Comparison of ENCODE assay signal across 16 cellular contexts in the genomic region with DNA sequence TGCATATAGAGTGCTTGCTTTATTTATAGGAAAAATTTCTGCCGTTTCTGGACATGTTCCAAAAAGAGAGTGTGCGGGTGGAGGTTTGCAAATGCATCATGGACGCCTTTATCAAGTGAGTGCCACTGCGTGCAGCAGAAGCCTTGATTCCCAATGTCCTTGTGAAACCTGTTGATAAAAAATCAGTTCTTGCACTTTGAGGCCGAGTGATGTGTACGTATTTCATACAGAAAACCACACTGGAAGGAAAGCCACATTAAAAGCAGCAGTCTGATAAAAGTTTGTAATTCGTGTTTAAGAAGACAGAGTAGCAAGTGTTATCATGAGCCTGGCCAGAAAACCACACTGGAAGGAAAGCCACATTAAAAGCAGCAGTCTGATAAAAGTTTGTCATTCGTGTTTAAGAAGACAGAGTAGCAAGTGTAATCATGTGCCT.
DNase-seq lines count a peak whose midpoint lies in the region; ATAC-seq and TF ChIP-seq lines count a peak whose summit lies in the region.
"Had no signal": no experiment of that assay in that cellular context is flagged by ENCODE, and none has a peak within 500 bp of the region (broad histone marks: within the 10 kb centered on the region; RNA-seq: fewer than 3 reads in every experiment).

No MANE protein-coding gene starts in this region.

- no CpG with 5 or more reads among the region's 8 CpGs for WGBS in H9 (ENCODE audit: extremely low coverage, insufficient read length, low lambda C conversion rate)
- WGBS in right cardiac atrium, result 24% methylated on average over 8 of the region's 8 CpGs
- WGBS in smooth muscle cell (ENCODE audit: low lambda C conversion rate), result 48% methylated on average over 8 of the region's 8 CpGs

- peak; percentile 39 for DNase-seq in activated CD4-positive, alpha-beta T cell treated with anti-CD3 and anti-CD28 coated beads, Interleukin-2, amount 10 ng/mL, durations not matched to agents 7 days and 5 days
- no peak for DNase-seq in activated CD4-positive, alpha-beta T cell treated with anti-CD3 and anti-CD28 coated beads, Interleukin-2, amount 50 U/mL, for 1 hour
- DNase-seq in H9, result no peak
- no peak for DNase-seq in right cardiac atrium
- no peak for DNase-seq in NCI-H226
- DNase-seq in smooth muscle cell (lab: John Stamatoyannopoulos, UW; ENCODE audit: unreplicated experiment), result no peak
- DNase-seq: dermis blood vessel endothelial cell, DMS79, GOT3, NCI-H1105, NCI-H524 treated with DMSO at 0.1 percent for 48 hours, SHP77 treated with DMSO at 0.1 percent for 48 hours had no signal

- no peak overlapping the region for H3K4ac ChIP-seq in H9 (ENCODE audit: low read depth, low read length)

- no peak overlapping the region for H3K23ac ChIP-seq in H9 (ENCODE audit: insufficient read length, low read depth, low read length)

- no peak overlapping the region for H2BK5ac ChIP-seq in H9 (ENCODE audit: insufficient read length, low read length)

- H4K20me1 ChIP-seq in H9 (ENCODE audit: control insufficient read depth, insufficient read depth, insufficient read length), result no peaks in the 10 kb centered on the region
- H4K20me1 ChIP-seq in smooth muscle cell (ENCODE audit: low read depth), result no peaks in the 10 kb centered on the region

- no peak overlapping the region for H3K4me3 Mint-ChIP-seq in activated CD4-positive, alpha-beta T cell treated with anti-CD3 and anti-CD28 coated beads, Interleukin-2, amount 10 ng/mL, durations not matched to agents 7 days and 5 days
- no peak overlapping the region for H3K4me3 Mint-ChIP-seq in H9
- peak overlapping the region; percentile 5 for H3K4me3 Mint-ChIP-seq in activated T-helper 17 cell treated with anti-CD3 and anti-CD28 coated beads, Interleukin-2, amount 50 U/mL, for 72 hours
- H3K4me3 Mint-ChIP-seq: natural killer cell treated with Interleukin-12 subunit alpha and Interleukin-12 subunit beta and Interleukin-15 and Interleukin-18, amount 100 ng/mL, for 72 hours had no signal

- H2BK120ac ChIP-seq in H9 (ENCODE audit: low read depth, low read length, poor library complexity, severe bottlenecking), result no peak overlapping the region

- no peak overlapping the region for H3T11ph ChIP-seq in H9 (ENCODE audit: low read length)

- H3K4me1 ChIP-seq in H9 (ENCODE audit: insufficient read depth, low read length) (no peaks in the 10 kb centered on the region), right cardiac atrium (ENCODE audit: control insufficient read depth, insufficient read depth, low read length) (peaks cover 5% of the 10 kb centered on the region), smooth muscle cell (ENCODE audit: low read depth) (no peaks in the 10 kb centered on the region)

- H2AFZ ChIP-seq in H9 (ENCODE audit: low read length) (no peak overlapping the region), smooth muscle cell (ENCODE audit: low read depth) (no peak overlapping the region)

- H3K18ac ChIP-seq in H9 (ENCODE audit: insufficient read length, low read depth, low read length), result no peak overlapping the region

- H4K5ac ChIP-seq in H9 (ENCODE audit: insufficient read length, low read depth, low read length), result no peak overlapping the region

- H3K79me2 ChIP-seq in H9 (ENCODE audit: insufficient read depth, low read length) (no peaks in the 10 kb centered on the region), smooth muscle cell (ENCODE audit: low read depth) (no peaks in the 10 kb centered on the region)

- no peak overlapping the region for H3K27ac ChIP-seq in H9 (ENCODE audit: insufficient read length, low read depth, low read length)
- peak overlapping the region; percentile 64 for H3K27ac ChIP-seq in right cardiac atrium (ENCODE audit: low read length)
- H3K27ac ChIP-seq in smooth muscle cell (ENCODE audit: low read depth), result no peak overlapping the region
- H3K27ac ChIP-seq: C4-2B had no signal

- no peak overlapping the region for H3K4me3 ChIP-seq in right cardiac atrium (ENCODE audit: low read length)
- H3K4me3 ChIP-seq in smooth muscle cell, result no peak overlapping the region

- H3K79me1 ChIP-seq in H9 (ENCODE audit: insufficient read depth, low read depth, low read length, poor library complexity, severe bottlenecking), result no peaks in the 10 kb centered on the region

- H3K4me1 Mint-ChIP-seq in activated CD4-positive, alpha-beta T cell treated with anti-CD3 and anti-CD28 coated beads, Interleukin-2, amount 10 ng/mL, durations not matched to agents 7 days and 5 days, result peaks cover 18% of the 10 kb centered on the region
- peaks cover 0 to 7% of the 10 kb centered on the region in 2 experiments; a peak in 1 of 4 replicates for H3K4me1 Mint-ChIP-seq in H9
- H3K4me1 Mint-ChIP-seq in activated T-helper 17 cell treated with anti-CD3 and anti-CD28 coated beads, Interleukin-2, amount 50 U/mL, for 72 hours, result peaks cover 8% of the 10 kb centered on the region

- no peak overlapping the region for H3K14ac ChIP-seq in H9 (ENCODE audit: insufficient read depth, low read length)

- H3K4me2 ChIP-seq in H9 (ENCODE audit: insufficient read depth, insufficient read length, low read length) (no peak overlapping the region), smooth muscle cell (no peak overlapping the region)

- no peak overlapping the region for H2AK5ac ChIP-seq in H9 (ENCODE audit: insufficient read length, low read length)

- H2BK12ac ChIP-seq in H9 (ENCODE audit: insufficient read length, low read depth, low read length), result no peak overlapping the region

- no peak for TF ChIP-seq CTCF in H9 (conservative IDR thresholded peaks at IDR 0.05)
- no peak for TF ChIP-seq CTCF in smooth muscle cell (IDR thresholded peaks at IDR 0.05; ENCODE audit: borderline replicate concordance, insufficient read depth, poor library complexity, severe bottlenecking)

- H3K27me3 ChIP-seq in H9 (ENCODE audit: insufficient read depth, low read length) (no peaks in the 10 kb centered on the region), right cardiac atrium (ENCODE audit: control insufficient read depth, insufficient read depth) (no peaks in the 10 kb centered on the region), smooth muscle cell (ENCODE audit: low read depth) (no peaks in the 10 kb centered on the region)

- no peaks in the 10 kb centered on the region for H3K9me3 Mint-ChIP-seq in activated CD4-positive, alpha-beta T cell treated with anti-CD3 and anti-CD28 coated beads, Interleukin-2, amount 10 ng/mL, durations not matched to agents 7 days and 5 days
- H3K9me3 Mint-ChIP-seq in H9, result no peaks in the 10 kb centered on the region
- no peaks in the 10 kb centered on the region for H3K9me3 Mint-ChIP-seq in activated T-helper 17 cell treated with anti-CD3 and anti-CD28 coated beads, Interleukin-2, amount 50 U/mL, for 72 hours
- H3K9me3 Mint-ChIP-seq: natural killer cell treated with Interleukin-12 subunit alpha and Interleukin-12 subunit beta and Interleukin-15 and Interleukin-18, amount 100 ng/mL, for 72 hours had no signal

- peaks cover 7% of the 10 kb centered on the region for H3F3A ChIP-seq in smooth muscle cell (ENCODE audit: low read depth)

- H3K36me3 Mint-ChIP-seq in activated CD4-positive, alpha-beta T cell treated with anti-CD3 and anti-CD28 coated beads, Interleukin-2, amount 10 ng/mL, durations not matched to agents 7 days and 5 days (ENCODE audit: low read depth), result peaks cover 14% of the 10 kb centered on the region
- H3K36me3 Mint-ChIP-seq in H9 (ENCODE audit: insufficient read depth in 1 of 3, low read depth in 3 of 3), result peaks cover 0 to 37% (median 30%) of the 10 kb centered on the region in 3 experiments; a peak in 5 of 7 replicates
- H3K36me3 Mint-ChIP-seq in activated T-helper 17 cell treated with anti-CD3 and anti-CD28 coated beads, Interleukin-2, amount 50 U/mL, for 72 hours (ENCODE audit: low read depth), result peaks cover 71% of the 10 kb centered on the region

- no peak overlapping the region for H4K91ac ChIP-seq in H9 (ENCODE audit: insufficient read length, low read depth, low read length)

- H3K23me2 ChIP-seq in H9 (ENCODE audit: insufficient read length, low read depth, low read length, poor library complexity, severe bottlenecking), result no peaks in the 10 kb centered on the region

- no peak overlapping the region for H4K8ac ChIP-seq in H9 (replicated peaks; ENCODE audit: insufficient read length, low read depth, low read length)

- no peaks in the 10 kb centered on the region for H3K36me3 ChIP-seq in smooth muscle cell (ENCODE audit: low read depth)

- peak; percentile 32 for ATAC-seq in activated T-helper 17 cell treated with anti-CD3 and anti-CD28 coated beads, Interleukin-2, amount 50 U/mL, for 72 hours (replicated peaks)
- peak in 1 of 2 donors; percentile 18 for ATAC-seq in right cardiac atrium
- ATAC-seq in HG02798 (IDR thresholded peaks at IDR 0.05; ENCODE audit: poor library complexity, unreplicated experiment), result no peak
- ATAC-seq: natural killer cell treated with Interleukin-12 subunit alpha and Interleukin-12 subunit beta and Interleukin-15 and Interleukin-18, amount 100 ng/mL, for 72 hours had no signal

- H3K9ac ChIP-seq in H9 (ENCODE audit: extremely low read depth, insufficient read length, low read length), result no peak overlapping the region
- no peak overlapping the region for H3K9ac ChIP-seq in smooth muscle cell (ENCODE audit: low read depth)

- POLR2A ChIA-PET in activated CD4-positive, alpha-beta T cell treated with anti-CD3 and anti-CD28 coated beads, Interleukin-2, amount 10 ng/mL, durations not matched to agents 7 days and 5 days (lab: Charles Lee), result no interaction called here

- H3K27me3 Mint-ChIP-seq in activated CD4-positive, alpha-beta T cell treated with anti-CD3 and anti-CD28 coated beads, Interleukin-2, amount 10 ng/mL, durations not matched to agents 7 days and 5 days, result no peaks in the 10 kb centered on the region
- H3K27me3 Mint-ChIP-seq in H9 (ENCODE audit: low read depth), result no peaks in the 10 kb centered on the region
- H3K27me3 Mint-ChIP-seq in activated T-helper 17 cell treated with anti-CD3 and anti-CD28 coated beads, Interleukin-2, amount 50 U/mL, for 72 hours, result no peaks in the 10 kb centered on the region
- H3K27me3 Mint-ChIP-seq: natural killer cell treated with Interleukin-12 subunit alpha and Interleukin-12 subunit beta and Interleukin-15 and Interleukin-18, amount 100 ng/mL, for 72 hours had no signal

- H3K56ac ChIP-seq in H9 (ENCODE audit: insufficient read length, low read depth, low read length), result no peak overlapping the region

- intact Hi-C loops in right cardiac atrium (cut with DNase I), result loop anchor here in 2 of 4 donors (10.0 kb wide), 2 partner anchors 55 to 75 kb away; no protein-coding TSS in a partner anchor

- H2BK15ac ChIP-seq in H9 (ENCODE audit: low read depth, low read length), result no peak overlapping the region

- peak overlapping the region; percentile 2 for H3K27ac Mint-ChIP-seq in activated CD4-positive, alpha-beta T cell treated with anti-CD3 and anti-CD28 coated beads, Interleukin-2, amount 10 ng/mL, durations not matched to agents 7 days and 5 days
- H3K27ac Mint-ChIP-seq in H9, result peak overlapping the region in 2 of 3 experiments; percentile 30 to 84; a peak in 3 of 7 replicates
- H3K27ac Mint-ChIP-seq in activated T-helper 17 cell treated with anti-CD3 and anti-CD28 coated beads, Interleukin-2, amount 50 U/mL, for 72 hours, result peak overlapping the region; percentile 53
- H3K27ac Mint-ChIP-seq: natural killer cell treated with Interleukin-12 subunit alpha and Interleukin-12 subunit beta and Interleukin-15 and Interleukin-18, amount 100 ng/mL, for 72 hours had no signal

- H3K9me3 ChIP-seq in H9 (ENCODE audit: control insufficient read depth, low read depth, low read length) (no peaks in the 10 kb centered on the region), right cardiac atrium (ENCODE audit: control insufficient read depth, low read length) (no peaks in the 10 kb centered on the region), smooth muscle cell (replicated peaks; ENCODE audit: low read depth) (no peaks in the 10 kb centered on the region)

- H2BK20ac ChIP-seq in H9 (ENCODE audit: low read depth, low read length, poor library complexity, severe bottlenecking), result no peak overlapping the region

- CTCF ChIA-PET in activated CD4-positive, alpha-beta T cell treated with anti-CD3 and anti-CD28 coated beads, Interleukin-2, amount 10 ng/mL, durations not matched to agents 7 days and 5 days (lab: Charles Lee), result no interaction called here

Comparison
In these comparisons a context has a peak if more than half of its experiments do, and no peak if none do; other contexts are left out.
1. H3K27ac Mint-ChIP-seq: peak in every context shown above with its lines; median percentile 57 in H9; 53 in activated T-helper 17 cell treated with anti-CD3 and anti-CD28 coated beads, Interleukin-2, amount 50 U/mL, for 72 hours; 2 in activated CD4-positive, alpha-beta T cell treated with anti-CD3 and anti-CD28 coated beads, Interleukin-2, amount 10 ng/mL, durations not matched to agents 7 days and 5 days.